26 cellular contexts compared by ENCODE assay signal in genomic region chr1:1293258-1293617, GRCh38. TPM values are rescaled to one million over a fixed set of nuclear protein-coding genes. Genes with fewer than 3 reads are reported as not detected.
"Had no signal": no experiment of that assay in that cellular context is flagged by ENCODE, and none has a peak within 500 bp of the region (broad histone marks: within the 10 kb centered on the region; RNA-seq: fewer than 3 reads in every experiment).

No MANE protein-coding gene starts in this region.

- H3K4me1 ChIP-seq: parathyroid adenoma, upper lobe of right lung had no signal

- H3K79me2 ChIP-seq: parathyroid adenoma had no signal

- H3K4me3 ChIP-seq: coronary artery, esophagus squamous epithelium, heart right ventricle, lung, smooth muscle cell, suprapubic skin, transverse colon, upper lobe of right lung, uterus had no signal

- H3K9ac ChIP-seq: parathyroid adenoma had no signal

- DNase-seq: dermis blood vessel endothelial cell; effector memory CD8-positive, alpha-beta T cell; esophagus squamous epithelium; foreskin melanocyte; heart right ventricle; hypothalamus; immature natural killer cell; islet precursor cell; kidney glomerular epithelial cell; left colon; natural killer cell; stimulated activated CD4-positive, alpha-beta T cell treated with anti-CD3 and anti-CD28 coated beads, Interleukin-2, amount 100 ng/mL, for 24 hours; stimulated activated CD4-positive, alpha-beta T cell treated with anti-CD3 and anti-CD28 coated beads, Interleukin-4, amount 100 ng/mL, for 24 hours; transverse colon; upper lobe of right lung had no signal

- H3K4me1 Mint-ChIP-seq: immature natural killer cell, neural crest cell had no signal

- H3K4me3 Mint-ChIP-seq: effector memory CD8-positive, alpha-beta T cell; immature natural killer cell; memory B cell; natural killer cell; neural crest cell; stimulated activated effector memory CD8-positive, alpha-beta T cell treated with anti-CD3 and anti-CD28 coated beads, Interleukin-12 subunit alpha, Interleukin-12 subunit beta, amount 100 ng/mL, for 72 hours; stimulated activated naive CD8-positive, alpha-beta T cell treated with anti-CD3 and anti-CD28 coated beads, Interleukin-15, Interleukin-2, amounts not matched to agents 100 ng/mL and 50 ng/mL, for 24 hours had no signal

- H3K9me3 Mint-ChIP-seq: effector memory CD8-positive, alpha-beta T cell; immature natural killer cell; memory B cell; natural killer cell; neural crest cell; stimulated activated effector memory CD8-positive, alpha-beta T cell treated with anti-CD3 and anti-CD28 coated beads, Interleukin-12 subunit alpha, Interleukin-12 subunit beta, amount 100 ng/mL, for 72 hours; stimulated activated naive CD8-positive, alpha-beta T cell treated with anti-CD3 and anti-CD28 coated beads, Interleukin-15, Interleukin-2, amounts not matched to agents 100 ng/mL and 50 ng/mL, for 24 hours had no signal

- H3K4me2 ChIP-seq: smooth muscle cell had no signal

- H3K36me3 ChIP-seq: transverse colon, upper lobe of right lung, uterus had no signal

- H3K27me3 Mint-ChIP-seq: effector memory CD8-positive, alpha-beta T cell; progenitor cell of endocrine pancreas; stimulated activated naive CD8-positive, alpha-beta T cell treated with anti-CD3 and anti-CD28 coated beads, Interleukin-15, Interleukin-2, amounts not matched to agents 100 ng/mL and 50 ng/mL, for 24 hours had no signal

- ATAC-seq: effector memory CD8-positive, alpha-beta T cell; left colon; natural killer cell; stimulated activated effector memory CD8-positive, alpha-beta T cell treated with anti-CD3 and anti-CD28 coated beads, Interleukin-12 subunit alpha, Interleukin-12 subunit beta, amount 100 ng/mL, for 72 hours had no signal

- H3K27me3 ChIP-seq: heart right ventricle, suprapubic skin, transverse colon, upper lobe of right lung, uterus had no signal

- H3K27ac Mint-ChIP-seq: effector memory CD8-positive, alpha-beta T cell; immature natural killer cell; memory B cell; natural killer cell; progenitor cell of endocrine pancreas; stimulated activated effector memory CD8-positive, alpha-beta T cell treated with anti-CD3 and anti-CD28 coated beads, Interleukin-12 subunit alpha, Interleukin-12 subunit beta, amount 100 ng/mL, for 72 hours; stimulated activated naive CD8-positive, alpha-beta T cell treated with anti-CD3 and anti-CD28 coated beads, Interleukin-15, Interleukin-2, amounts not matched to agents 100 ng/mL and 50 ng/mL, for 24 hours had no signal

- H3K36me3 Mint-ChIP-seq: immature natural killer cell, natural killer cell had no signal

- H3K27ac ChIP-seq: coronary artery, esophagus squamous epithelium, heart right ventricle, parathyroid adenoma, suprapubic skin, transverse colon, upper lobe of right lung, uterus had no signal

- H2AFZ ChIP-seq: parathyroid adenoma had no signal

- H3K9me3 ChIP-seq: esophagus squamous epithelium, heart right ventricle, suprapubic skin, transverse colon, upper lobe of right lung, uterus had no signal

RNA-seq across cellular contexts. Expression of gene SCNN1D, which starts 13.0 kb away (rescaled TPM):
- polyA plus RNA-seq: immature natural killer cell had no signal
